Comparison of ENCODE assay signal across 1 cellular context in the genomic region with DNA sequence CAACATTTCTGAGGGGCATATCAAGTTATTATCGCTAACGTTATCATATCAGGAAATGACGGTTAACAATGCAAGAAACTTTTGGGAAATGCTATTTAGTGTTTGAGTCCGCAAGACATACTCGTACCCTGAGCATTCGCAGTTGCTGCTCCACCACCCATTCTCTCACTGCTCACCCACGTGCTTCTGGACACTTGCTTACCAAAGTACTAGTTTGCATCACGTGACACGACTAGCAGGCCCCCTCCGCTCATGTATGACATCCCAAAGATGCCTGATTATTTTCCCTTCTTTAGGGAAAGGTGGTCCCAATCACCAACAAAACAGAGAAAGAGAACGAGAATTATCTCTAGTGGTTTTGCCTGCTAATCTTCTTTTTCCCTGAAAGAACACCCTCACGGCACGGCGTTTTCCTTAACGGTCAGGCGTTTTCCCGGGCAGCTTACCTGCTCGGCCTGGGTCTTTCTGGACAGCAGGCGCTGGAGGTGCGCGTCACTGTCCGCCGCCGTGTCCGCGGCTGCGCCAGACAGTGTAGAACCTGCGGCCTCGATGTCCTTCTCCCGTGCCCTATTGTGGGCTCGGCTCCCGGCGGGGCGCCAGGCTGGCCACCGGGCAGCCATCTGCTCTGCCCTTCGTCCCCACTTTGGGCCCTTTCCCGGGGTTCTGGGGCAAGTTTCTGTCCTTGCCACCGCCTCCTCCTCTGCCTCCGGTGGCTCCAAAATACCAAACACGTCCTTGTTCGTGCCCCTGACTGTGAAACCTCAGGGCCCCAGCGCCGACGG.
A peak's percentile ranks its signal among the peaks of the same experiment; 100 is the strongest.
TF ChIP-seq lines count a peak whose summit lies in the region.

TSS of gene SUPV3L1 (plus strand) at position 492 of the 782 bp plus-strand sequence. CDS start at position 550, 58 bp downstream.

TF ChIP-seq in HepG2, 621 proteins besides CTCF, POLR2A, EP300 and RAD21 (continued from another document and continues in another):
- TF ChIP-seq HNRNPK (IDR thresholded peaks at IDR 0.05; ENCODE audit: low read depth, low read length, poor library complexity, severe bottlenecking) (no peak), HNF1B (CRISPR knock-in tag; IDR thresholded peaks at IDR 0.05) (no peak; the same call in 1 of the 2 replicates), ZSCAN20 (CRISPR knock-in tag; IDR thresholded peaks at IDR 0.05; ENCODE audit: borderline replicate concordance) (peak; percentile 66; the same call in 1 of the 2 replicates), ZNF672 (CRISPR knock-in tag; IDR thresholded peaks at IDR 0.05) (no peak), ZNF337 (CRISPR knock-in tag; IDR thresholded peaks at IDR 0.05; ENCODE audit: borderline replicate concordance, low read depth) (no peak), ZNF101 (CRISPR knock-in tag; IDR thresholded peaks at IDR 0.05; ENCODE audit: borderline replicate concordance, low read depth) (no peak), MIER2 (CRISPR knock-in tag; IDR thresholded peaks at IDR 0.05) (no peak), PAXIP1 (CRISPR knock-in tag; conservative IDR thresholded peaks at IDR 0.05) (no peak; the same call in 1 of the 2 replicates), ZNF3 (CRISPR knock-in tag; IDR thresholded peaks at IDR 0.05) (no peak), ZNF773 (CRISPR knock-in tag; IDR thresholded peaks at IDR 0.05; ENCODE audit: borderline replicate concordance) (peak; percentile 58; the same call in 1 of the 2 replicates), MTA1 (CRISPR knock-in tag; IDR thresholded peaks at IDR 0.05; ENCODE audit: borderline replicate concordance) (no peak), KAT8 (CRISPR knock-in tag; IDR thresholded peaks at IDR 0.05) (peak; percentile 99), ZNF251 (CRISPR knock-in tag; IDR thresholded peaks at IDR 0.05) (no peak), BRCA1 (CRISPR knock-in tag; IDR thresholded peaks at IDR 0.05) (no peak; the same call in 1 of the 2 replicates), ZNF431 (CRISPR knock-in tag; IDR thresholded peaks at IDR 0.05; ENCODE audit: borderline replicate concordance, low read depth) (no peak), MTF1 (CRISPR knock-in tag; IDR thresholded peaks at IDR 0.05) (no peak), ZSCAN21 (CRISPR knock-in tag; IDR thresholded peaks at IDR 0.05; ENCODE audit: borderline replicate concordance) (no peak; the same call in 1 of the 2 replicates), PHF20 (CRISPR knock-in tag; IDR thresholded peaks at IDR 0.05) (peak; percentile 99), ZGPAT (CRISPR knock-in tag; IDR thresholded peaks at IDR 0.05) (peak; percentile 83), ZNF792 (CRISPR knock-in tag; IDR thresholded peaks at IDR 0.05) (peak; percentile 66), NFKBIZ (CRISPR knock-in tag; IDR thresholded peaks at IDR 0.05) (no peak; the same call in 1 of the 2 replicates), ONECUT2 (CRISPR knock-in tag; IDR thresholded peaks at IDR 0.05) (no peak), PTBP1 (IDR thresholded peaks at IDR 0.05; ENCODE audit: low read depth, low read length, poor library complexity, severe bottlenecking) (no peak), ZKSCAN5 (CRISPR knock-in tag; IDR thresholded peaks at IDR 0.05) (no peak), UBTF (CRISPR knock-in tag; IDR thresholded peaks at IDR 0.05) (peak; percentile 73), FOXJ3 (CRISPR knock-in tag; IDR thresholded peaks at IDR 0.05; ENCODE audit: borderline replicate concordance) (no peak; the same call in 1 of the 2 replicates), TOPORS (CRISPR knock-in tag; IDR thresholded peaks at IDR 0.05) (peak; percentile 56; the same call in 1 of the 2 replicates), MTF2 (CRISPR knock-in tag; IDR thresholded peaks at IDR 0.05; ENCODE audit: borderline replicate concordance) (no peak), ATRX (CRISPR knock-in tag; IDR thresholded peaks at IDR 0.05; ENCODE audit: borderline replicate concordance) (peak; percentile 43; the same call in 1 of the 2 replicates), HNRNPUL1 (IDR thresholded peaks at IDR 0.05; ENCODE audit: low read depth, low read length) (no peak)
- TF ChIP-seq, protein P1, sequence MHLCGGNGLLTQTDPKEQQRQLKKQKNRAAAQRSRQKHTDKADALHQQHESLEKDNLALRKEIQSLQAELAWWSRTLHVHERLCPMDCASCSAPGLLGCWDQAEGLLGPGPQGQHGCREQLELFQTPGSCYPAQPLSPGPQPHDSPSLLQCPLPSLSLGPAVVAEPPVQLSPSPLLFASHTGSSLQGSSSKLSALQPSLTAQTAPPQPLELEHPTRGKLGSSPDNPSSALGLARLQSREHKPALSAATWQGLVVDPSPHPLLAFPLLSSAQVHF (CRISPR knock-in tag; IDR thresholded peaks at IDR 0.05) = no peak
- TF ChIP-seq, protein P2, sequence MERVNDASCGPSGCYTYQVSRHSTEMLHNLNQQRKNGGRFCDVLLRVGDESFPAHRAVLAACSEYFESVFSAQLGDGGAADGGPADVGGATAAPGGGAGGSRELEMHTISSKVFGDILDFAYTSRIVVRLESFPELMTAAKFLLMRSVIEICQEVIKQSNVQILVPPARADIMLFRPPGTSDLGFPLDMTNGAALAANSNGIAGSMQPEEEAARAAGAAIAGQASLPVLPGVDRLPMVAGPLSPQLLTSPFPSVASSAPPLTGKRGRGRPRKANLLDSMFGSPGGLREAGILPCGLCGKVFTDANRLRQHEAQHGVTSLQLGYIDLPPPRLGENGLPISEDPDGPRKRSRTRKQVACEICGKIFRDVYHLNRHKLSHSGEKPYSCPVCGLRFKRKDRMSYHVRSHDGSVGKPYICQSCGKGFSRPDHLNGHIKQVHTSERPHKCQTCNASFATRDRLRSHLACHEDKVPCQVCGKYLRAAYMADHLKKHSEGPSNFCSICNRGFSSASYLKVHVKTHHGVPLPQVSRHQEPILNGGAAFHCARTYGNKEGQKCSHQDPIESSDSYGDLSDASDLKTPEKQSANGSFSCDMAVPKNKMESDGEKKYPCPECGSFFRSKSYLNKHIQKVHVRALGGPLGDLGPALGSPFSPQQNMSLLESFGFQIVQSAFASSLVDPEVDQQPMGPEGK (CRISPR knock-in tag; IDR thresholded peaks at IDR 0.05) = peak; percentile 10; the same call in 1 of the 2 replicates
- TF ChIP-seq, protein P3, sequence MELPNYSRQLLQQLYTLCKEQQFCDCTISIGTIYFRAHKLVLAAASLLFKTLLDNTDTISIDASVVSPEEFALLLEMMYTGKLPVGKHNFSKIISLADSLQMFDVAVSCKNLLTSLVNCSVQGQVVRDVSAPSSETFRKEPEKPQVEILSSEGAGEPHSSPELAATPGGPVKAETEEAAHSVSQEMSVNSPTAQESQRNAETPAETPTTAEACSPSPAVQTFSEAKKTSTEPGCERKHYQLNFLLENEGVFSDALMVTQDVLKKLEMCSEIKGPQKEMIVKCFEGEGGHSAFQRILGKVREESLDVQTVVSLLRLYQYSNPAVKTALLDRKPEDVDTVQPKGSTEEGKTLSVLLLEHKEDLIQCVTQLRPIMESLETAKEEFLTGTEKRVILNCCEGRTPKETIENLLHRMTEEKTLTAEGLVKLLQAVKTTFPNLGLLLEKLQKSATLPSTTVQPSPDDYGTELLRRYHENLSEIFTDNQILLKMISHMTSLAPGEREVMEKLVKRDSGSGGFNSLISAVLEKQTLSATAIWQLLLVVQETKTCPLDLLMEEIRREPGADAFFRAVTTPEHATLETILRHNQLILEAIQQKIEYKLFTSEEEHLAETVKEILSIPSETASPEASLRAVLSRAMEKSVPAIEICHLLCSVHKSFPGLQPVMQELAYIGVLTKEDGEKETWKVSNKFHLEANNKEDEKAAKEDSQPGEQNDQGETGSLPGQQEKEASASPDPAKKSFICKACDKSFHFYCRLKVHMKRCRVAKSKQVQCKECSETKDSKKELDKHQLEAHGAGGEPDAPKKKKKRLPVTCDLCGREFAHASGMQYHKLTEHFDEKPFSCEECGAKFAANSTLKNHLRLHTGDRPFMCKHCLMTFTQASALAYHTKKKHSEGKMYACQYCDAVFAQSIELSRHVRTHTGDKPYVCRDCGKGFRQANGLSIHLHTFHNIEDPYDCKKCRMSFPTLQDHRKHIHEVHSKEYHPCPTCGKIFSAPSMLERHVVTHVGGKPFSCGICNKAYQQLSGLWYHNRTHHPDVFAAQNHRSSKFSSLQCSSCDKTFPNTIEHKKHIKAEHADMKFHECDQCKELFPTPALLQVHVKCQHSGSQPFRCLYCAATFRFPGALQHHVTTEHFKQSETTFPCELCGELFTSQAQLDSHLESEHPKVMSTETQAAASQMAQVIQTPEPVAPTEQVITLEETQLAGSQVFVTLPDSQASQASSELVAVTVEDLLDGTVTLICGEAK (IDR thresholded peaks at IDR 0.05) = no peak
- TF ChIP-seq, protein P3 (CRISPR knock-in tag; IDR thresholded peaks at IDR 0.05) = peak; percentile 86
